ENCODE assay signal across 21 cellular contexts in genomic region chr1:143718524-143718923, GRCh38.
DNase-seq lines count a peak whose midpoint lies in the region; ATAC-seq, FAIRE-seq and TF ChIP-seq lines count a peak whose summit lies in the region.
"Had no signal": no experiment of that assay in that cellular context is flagged by ENCODE, and none has a peak within 500 bp of the region (broad histone marks: within the 10 kb centered on the region; RNA-seq: fewer than 3 reads in every experiment).

No MANE protein-coding gene starts in this region.

- no peak overlapping the region for H2AFZ ChIP-seq in K562 (ENCODE audit: low read depth, low read length)

- CTCF ChIA-PET in A549 (lab: Yijun Ruan, JAX) = interaction anchor here (1.0 kb wide), 1 partner anchor 8 kb away, joined by 4 read pairs; no protein-coding TSS in a partner anchor
- CTCF ChIA-PET in K562 (lab: Yijun Ruan, JAX; ENCODE audit: low intra/inter-chr PET ratio) = no interaction called here

- in situ Hi-C loops in K562 (cut with MboI) = loop anchor here (25.0 kb wide), 1 partner anchor 1444 kb away; no protein-coding TSS in a partner anchor

- TF ChIP-seq EP300 in A549 (IDR thresholded peaks at IDR 0.05) (no peak), K562 (IDR thresholded peaks at IDR 0.05; ENCODE audit: low read length) (no peak)

- intact Hi-C loops in K562 (cut with micrococcal nuclease) = no loop called here
- intact Hi-C loops in psoas muscle (cut with DNase I) = no loop called here

- BruUV-seq in K562 (replicated peaks; lab: Mats Ljungman, UMichigan) = no TSS peak

- no peaks in the 10 kb centered on the region for H3K9me3 ChIP-seq in A549
- no peaks in the 10 kb centered on the region for H3K9me3 ChIP-seq in K562 (replicated peaks; ENCODE audit: control insufficient read depth, insufficient read depth, low read depth, low read length)
- H3K9me3 ChIP-seq in right atrium auricular region = no peaks in the 10 kb centered on the region
- no peaks in the 10 kb centered on the region for H3K9me3 ChIP-seq in psoas muscle
- H3K9me3 ChIP-seq: Caco-2 had no signal

- POLR2A ChIA-PET in A549 (lab: Yijun Ruan, JAX) = no interaction called here
- POLR2A ChIA-PET in K562 (lab: Yijun Ruan, JAX) = interaction anchor here (0.6 kb wide), 1 partner anchor 35 kb away, joined by 3 read pairs; no protein-coding TSS in a partner anchor

- H3K36me3 ChIP-seq in K562 (ENCODE audit: control insufficient read depth, insufficient read depth, low read length) = no peaks in the 10 kb centered on the region
- no peaks in the 10 kb centered on the region for H3K36me3 ChIP-seq in right atrium auricular region
- H3K36me3 ChIP-seq in psoas muscle (ENCODE audit: insufficient read depth in 1 of 2, low read depth in 1 of 2) = no peaks in the 10 kb centered on the region
- H3K36me3 ChIP-seq: BLaER1 treated with 17β-estradiol and CSF1 and Interleukin-3, amounts not matched to agents 10 nM and 100 nM had no signal

- WGBS in A549 (ENCODE audit: missing lambda C conversion rate) = 53% methylated on average over 2 of the region's 2 CpGs
- WGBS in K562 (ENCODE audit: insufficient coverage, low coverage, missing lambda C conversion rate) = 59% methylated on average over 2 of the region's 2 CpGs
- WGBS in psoas muscle, 3 donors = 64 to 79% (median 69%) methylated on average over 2 of the region's 2 CpGs

- H3K9ac ChIP-seq in K562 (ENCODE audit: insufficient read depth in 1 of 2, low read depth in 2 of 2, low read length in 2 of 2) = no peak overlapping the region
- H3K9ac ChIP-seq: BLaER1 treated with 17β-estradiol and CSF1 and Interleukin-3, amounts not matched to agents 10 nM and 100 nM had no signal

- H3K27ac ChIP-seq in A549 (no peak overlapping the region), HL-60 (replicated peaks) (peak overlapping the region; percentile 92; the same call in 1 of the 2 replicates), K562 (ENCODE audit: extremely low read depth, low read depth, low read length) (no peak overlapping the region), right atrium auricular region (no peak overlapping the region), psoas muscle (no peak overlapping the region)
- H3K27ac ChIP-seq: BLaER1 treated with 17β-estradiol and CSF1 and Interleukin-3, amounts not matched to agents 10 nM and 100 nM; C4-2B had no signal

- H3K4me3 ChIP-seq in A549 (no peak overlapping the region), HL-60 (replicated peaks; ENCODE audit: insufficient read depth, low read length) (no peak overlapping the region), K562 (no peak overlapping the region), right atrium auricular region (no peak overlapping the region), psoas muscle (no peak overlapping the region)
- H3K4me3 ChIP-seq: BLaER1 treated with 17β-estradiol and CSF1 and Interleukin-3, amounts not matched to agents 10 nM and 100 nM had no signal

- H3K4me2 ChIP-seq in A549 (no peak overlapping the region), K562 (ENCODE audit: insufficient read depth, low read length) (no peak overlapping the region)
- H3K4me2 ChIP-seq: BLaER1 treated with 17β-estradiol and CSF1 and Interleukin-3, amounts not matched to agents 10 nM and 100 nM had no signal

- no peaks in the 10 kb centered on the region for H3K79me2 ChIP-seq in K562 (ENCODE audit: control insufficient read depth, insufficient read depth, low read length)

- DNase-seq in A549 (ENCODE audit: low read depth in 1 of 2, low spot score in 1 of 2) = no peak
- DNase-seq in HL-60 (ENCODE audit: low read depth in 1 of 2, low spot score in 1 of 2) = no peak
- no peak for DNase-seq in K562 (ENCODE audit: extremely low read depth in 1 of 4, low spot score in 3 of 4)
- DNase-seq in right atrium auricular region (ENCODE audit: low spot score) = no peak
- DNase-seq in psoas muscle = no peak
- DNase-seq: 8988T; AML-193; Caco-2; Calu3; CD4-positive, alpha-beta T cell; CD8-positive, alpha-beta T cell; DMS79 treated with DMSO at 0.1 percent for 48 hours; GF-D8 had no signal

- H4K20me1 ChIP-seq in K562 (replicated peaks; ENCODE audit: control insufficient read depth, insufficient read depth, low read length) = no peaks in the 10 kb centered on the region
- H4K20me1 ChIP-seq: BLaER1 treated with 17β-estradiol and CSF1 and Interleukin-3, amounts not matched to agents 10 nM and 100 nM had no signal

- TF ChIP-seq POLR2A in A549 (IDR thresholded peaks at IDR 0.05; ENCODE audit: low read length) = no peak
- no peak for TF ChIP-seq POLR2A in K562 (conservative IDR thresholded peaks at IDR 0.05)

- TF ChIP-seq RAD21 in A549 (conservative IDR thresholded peaks at IDR 0.05 in 1 of 2, IDR thresholded peaks at IDR 0.05 in 1 of 2) (no peak), K562 (CRISPR knock-in tag; conservative IDR thresholded peaks at IDR 0.05 in 1 of 2, IDR thresholded peaks at IDR 0.05 in 1 of 2) (no peak)

- no peaks in the 10 kb centered on the region for H3K27me3 ChIP-seq in HL-60 (ENCODE audit: insufficient read depth, poor library complexity, severe bottlenecking)
- no peaks in the 10 kb centered on the region for H3K27me3 ChIP-seq in K562 (ENCODE audit: control insufficient read depth in 2 of 2, insufficient read depth in 2 of 2, low read length in 2 of 2)
- H3K27me3 ChIP-seq in right atrium auricular region = no peaks in the 10 kb centered on the region
- H3K27me3 ChIP-seq in psoas muscle (ENCODE audit: insufficient read depth in 3 of 3, low read length in 2 of 3) = peaks cover 0 to 4% (median 0%) of the 10 kb centered on the region in 3 donors
- H3K27me3 ChIP-seq: BLaER1 treated with 17β-estradiol and CSF1 and Interleukin-3, amounts not matched to agents 10 nM and 100 nM had no signal

- FAIRE-seq in A549 (lab: Jason Lieb, UNC) = no peak
- no peak for FAIRE-seq in K562 (lab: Jason Lieb, UNC)
- FAIRE-seq: A204.1, D721Med, G401.6, GM12891, GM19239 had no signal

- TF ChIP-seq CTCF in A549 (IDR thresholded peaks at IDR 0.05) = no peak
- no peak for TF ChIP-seq CTCF in HL-60 (IDR thresholded peaks at IDR 0.05; ENCODE audit: insufficient read depth, low read length)
- TF ChIP-seq CTCF in K562 (IDR thresholded peaks at IDR 0.05 in 2 of 3, conservative IDR thresholded peaks at IDR 0.05 in 1 of 3; ENCODE audit: insufficient read depth in 2 of 3, low read depth in 1 of 3, low read length in 3 of 3) = no peak
- TF ChIP-seq CTCF in right atrium auricular region (IDR thresholded peaks at IDR 0.05) = no peak
- no peak for TF ChIP-seq CTCF in psoas muscle (IDR thresholded peaks at IDR 0.05)

- H3K4me1 ChIP-seq in A549 (no peaks in the 10 kb centered on the region), K562 (replicated peaks in 1 of 2; ENCODE audit: control insufficient read depth in 2 of 2, insufficient read depth in 2 of 2, low read length in 2 of 2) (peaks cover 14% of the 10 kb centered on the region in 2 experiments), right atrium auricular region (no peaks in the 10 kb centered on the region), psoas muscle (no peaks in the 10 kb centered on the region)
- H3K4me1 ChIP-seq: BLaER1 treated with 17β-estradiol and CSF1 and Interleukin-3, amounts not matched to agents 10 nM and 100 nM had no signal

- H3K9me1 ChIP-seq in K562 (ENCODE audit: control insufficient read depth, insufficient read depth, low read length) = no peaks in the 10 kb centered on the region

- no peak for ATAC-seq in A549
- no peak for ATAC-seq in K562
- ATAC-seq in psoas muscle = no peak
- ATAC-seq in esophagus mucosa = no peak
- ATAC-seq: CD8-positive, alpha-beta T cell had no signal

TF ChIP-seq in A549, 52 proteins besides CTCF, POLR2A, EP300 and RAD21:
- no peak for TF ChIP-seq MAX (IDR thresholded peaks at IDR 0.05)
- no peak for TF ChIP-seq TFCP2L1 (CRISPR knock-in tag; IDR thresholded peaks at IDR 0.05)
- no peak for TF ChIP-seq EHF (CRISPR knock-in tag; IDR thresholded peaks at IDR 0.05)
- peak; percentile 78 for TF ChIP-seq MAFK (IDR thresholded peaks at IDR 0.05; ENCODE audit: partially characterized antibody)
- no peak for TF ChIP-seq JUNB (IDR thresholded peaks at IDR 0.05)
- TF ChIP-seq HEYL (CRISPR knock-in tag; IDR thresholded peaks at IDR 0.05) = no peak
TF ChIP-seq in A549: peak in this region for 1.

TF ChIP-seq in K562, 482 proteins besides CTCF, POLR2A, EP300 and RAD21:
- 0 out of 2 replicates have a peak, but pooled peaks have one; percentile 11 for TF ChIP-seq C11orf30 (IDR thresholded peaks at IDR 0.05; ENCODE audit: low read depth)
- peak; percentile 42; the same call in 1 of the 2 replicates for TF ChIP-seq ZNF316 (IDR thresholded peaks at IDR 0.05)
- TF ChIP-seq ZNF507 (tag; conservative IDR thresholded peaks at IDR 0.05) = no peak
- TF ChIP-seq FOXK2 (conservative IDR thresholded peaks at IDR 0.05 in 1 of 2, IDR thresholded peaks at IDR 0.05 in 1 of 2; ENCODE audit: low read depth in 2 of 2) = no peak
- no peak for TF ChIP-seq ZNF586 (CRISPR knock-in tag; conservative IDR thresholded peaks at IDR 0.05)
- TF ChIP-seq ZKSCAN3 (CRISPR knock-in tag; IDR thresholded peaks at IDR 0.05) = no peak
- TF ChIP-seq PRDM10 (IDR thresholded peaks at IDR 0.05; ENCODE audit: partially characterized antibody) = no peak
- no peak for TF ChIP-seq RFX1 (IDR thresholded peaks at IDR 0.05)

Comparison
In these comparisons a context has a peak if more than half of its experiments do, and no peak if none do; other contexts are left out.
1. Of the 35 proteins assayed by ChIP-seq in both K562 and A549: peak only in K562: none; only in A549: MAFK; in both: none; in neither: 34.